In genomic region chr1:42040159-42040558, GRCh38 we compare ENCODE assay signal across 19 cellular contexts.
DNase-seq lines count a peak whose midpoint lies in the region; ATAC-seq and TF ChIP-seq lines count a peak whose summit lies in the region.
"Had no signal": no experiment of that assay in that cellular context is flagged by ENCODE, and none has a peak within 500 bp of the region (broad histone marks: within the 10 kb centered on the region; RNA-seq: fewer than 3 reads in every experiment).

No MANE protein-coding gene starts in this region.

- peaks cover 30% of the 10 kb centered on the region for H3K4me1 ChIP-seq in body of pancreas
- H3K4me1 ChIP-seq in thyroid gland, result peaks cover 0 to 5% of the 10 kb centered on the region in 2 donors
- H3K4me1 ChIP-seq: A549 had no signal

- TF ChIP-seq POLR2A in body of pancreas (IDR thresholded peaks at IDR 0.05) (peak in 1 of 3 donors; percentile 28), thyroid gland (IDR thresholded peaks at IDR 0.05) (no peak)

- H3K27me3 ChIP-seq in body of pancreas, result no peaks in the 10 kb centered on the region
- H3K27me3 ChIP-seq in thyroid gland, result no peaks in the 10 kb centered on the region

- 24 to 32% methylated on average over 12 to 14 of the region's 14 CpGs for WGBS in body of pancreas, 2 donors
- 85 to 92% methylated on average over 9 to 13 of the region's 14 CpGs for WGBS in thyroid gland, 2 donors

- TF ChIP-seq CTCF in body of pancreas (IDR thresholded peaks at IDR 0.05) (no peak), thyroid gland (IDR thresholded peaks at IDR 0.05) (no peak)

- H3K36me3 ChIP-seq in body of pancreas (replicated peaks in 1 of 2; ENCODE audit: insufficient read depth in 1 of 2, low read depth in 2 of 2), result no peaks in the 10 kb centered on the region
- H3K36me3 ChIP-seq in thyroid gland, result no peaks in the 10 kb centered on the region

- H3K27ac ChIP-seq in body of pancreas, result peak overlapping the region; percentile 52 to 81 (median 70)
- H3K27ac ChIP-seq in thyroid gland, result no peak overlapping the region
- H3K27ac ChIP-seq: A549 had no signal

- intact Hi-C loops in cardiac septum (cut with DNase I), result no loop called here
- intact Hi-C loops in Right ventricle myocardium inferior (cut with DNase I), result no loop called here
- intact Hi-C loops in body of pancreas (cut with DNase I), result no loop called here
- intact Hi-C loops in thyroid gland (cut with DNase I), result no loop called here

- in situ Hi-C loops in ACHN (cut with HindIII; ENCODE audit: low pct_ligation_motif_present, low pct_unique_long_range_greater_than_20kb, low sequenced_read_pairs), result no loop called here

- ATAC-seq in Right ventricle myocardium inferior, result no peak
- peak; percentile 54 for ATAC-seq in body of pancreas
- ATAC-seq: A549; CD8-positive, alpha-beta T cell had no signal

- H3K9me3 ChIP-seq in body of pancreas (no peaks in the 10 kb centered on the region), thyroid gland (no peaks in the 10 kb centered on the region)
- H3K9me3 ChIP-seq: A549 had no signal

- no peak overlapping the region for H3K4me3 ChIP-seq in body of pancreas
- H3K4me3 ChIP-seq in thyroid gland (replicated peaks in 1 of 3), result no peak overlapping the region
- H3K4me3 ChIP-seq: A549 had no signal

- DNase-seq in cardiac septum (ENCODE audit: low spot score), result peak; percentile 72
- no peak for DNase-seq in Right ventricle myocardium inferior (ENCODE audit: missing footprints)
- DNase-seq in DMS79 (lab: John Stamatoyannopoulos, UW), result peak; percentile 34
- DNase-seq in body of pancreas, result peak; percentile 91 to 95 (median 92)
- peak; percentile 9 to 19 for DNase-seq in thyroid gland
- DNase-seq in ACHN, result no peak
- no peak for DNase-seq in H4 (ENCODE audit: low spot score)
- DNase-seq: 8988T; C1 segment of cervical spinal cord; Calu3; CD4-positive, CD25-positive, alpha-beta regulatory T cell; CD8-positive, alpha-beta T cell; DMS53; EL; GF-D8; GOT3; H7; HCEC 1CT had no signal

Comparison
In these comparisons a context has a peak if more than half of its experiments do, and no peak if none do; other contexts are left out.
1. DNase-seq: peak in cardiac septum (single experiment), DMS79 (single experiment), body of pancreas (4 of 4) and thyroid gland (2 of 2); none in Right ventricle myocardium inferior (single experiment), ACHN (single experiment) and H4 (single experiment).
2. H3K27ac ChIP-seq: peak in body of pancreas (4 of 4); none in thyroid gland (0 of 3).